ENCODE assay signal across 13 cellular contexts in genomic region chr3:71258526-71258925, GRCh38.
A peak's percentile ranks its signal among the peaks of the same experiment; 100 is the strongest.
DNase-seq lines count a peak whose midpoint lies in the region; ATAC-seq, FAIRE-seq and TF ChIP-seq lines count a peak whose summit lies in the region.
"Had no signal": no experiment of that assay in that cellular context is flagged by ENCODE, and none has a peak within 500 bp of the region (broad histone marks: within the 10 kb centered on the region; RNA-seq: fewer than 3 reads in every experiment).

No MANE protein-coding gene starts in this region.

- no peaks in the 10 kb centered on the region for H3K27me3 ChIP-seq in NT2/D1 (ENCODE audit: insufficient read depth, insufficient read length)
- H3K27me3 ChIP-seq: heart left ventricle, neural progenitor cell had no signal

- DNase-seq in Calu3 (no peak), NT2/D1 (ENCODE audit: low read depth, low spot score) (no peak), dermis blood vessel endothelial cell (peak; percentile 25), progenitor cell of endocrine pancreas (ENCODE audit: low spot score, unreplicated experiment) (no peak), GM12891 (ENCODE audit: insufficient read length, low spot score) (no peak), KBM-7 (no peak)
- DNase-seq: activated CD4-positive, alpha-beta T cell treated with anti-CD3 and anti-CD28 coated beads for 48 hours; heart left ventricle; left colon had no signal

- H3K27ac Mint-ChIP-seq in Calu3 (ENCODE audit: unreplicated experiment), result peak overlapping the region; percentile 82
- peak overlapping the region; percentile 63 for H3K27ac Mint-ChIP-seq in progenitor cell of endocrine pancreas
- H3K27ac Mint-ChIP-seq: neural progenitor cell had no signal

- H3K9me3 Mint-ChIP-seq in Calu3 (ENCODE audit: low read depth, unreplicated experiment) (no peaks in the 10 kb centered on the region), progenitor cell of endocrine pancreas (ENCODE audit: low read depth) (no peaks in the 10 kb centered on the region)
- H3K9me3 Mint-ChIP-seq: neural progenitor cell had no signal

- CTCF ChIA-PET in Calu3 (lab: Charles Lee), result interaction anchor here (0.7 to 1.5 kb wide), 2 partner anchors 9 to 14 kb away, joined by 3 to 5 read pairs; no protein-coding TSS in a partner anchor

- intact Hi-C loops in Calu3 (cut with micrococcal nuclease; ENCODE audit: unreplicated experiment), result loop anchor here (5.0 kb wide), 1 partner anchor 126 kb away; no protein-coding TSS in a partner anchor

- H3K9ac ChIP-seq in NT2/D1 (ENCODE audit: insufficient read length, low read depth), result peak overlapping the region; percentile 39
- H3K9ac ChIP-seq: neural progenitor cell had no signal

- ATAC-seq in HG03342 (IDR thresholded peaks at IDR 0.05; ENCODE audit: unreplicated experiment), result no peak

- no peak for TF ChIP-seq POLR2A in GM12891 (IDR thresholded peaks at IDR 0.05; ENCODE audit: low read depth, low read length)

- no peaks in the 10 kb centered on the region for H3K9me3 ChIP-seq in NT2/D1 (ENCODE audit: insufficient read depth, low read length)
- H3K9me3 ChIP-seq: heart left ventricle had no signal

- H3K4me1 ChIP-seq in NT2/D1 (ENCODE audit: insufficient read depth, insufficient read length), result peaks cover 2% of the 10 kb centered on the region
- H3K4me1 ChIP-seq: neural progenitor cell had no signal

- H3K4me3 Mint-ChIP-seq in Calu3 (ENCODE audit: low read depth, unreplicated experiment), result peak overlapping the region; percentile 24
- no peak overlapping the region for H3K4me3 Mint-ChIP-seq in progenitor cell of endocrine pancreas (ENCODE audit: low read depth)
- H3K4me3 Mint-ChIP-seq: neural progenitor cell had no signal

- BruUV-seq in Calu3 (replicated peaks; lab: Mats Ljungman, UMichigan), result no TSS peak

- FAIRE-seq in GM12891 (lab: Jason Lieb, UNC), result no peak
- FAIRE-seq: bronchial epithelial cell, small intestine had no signal

- H3K27me3 Mint-ChIP-seq in Calu3 (ENCODE audit: unreplicated experiment) (no peaks in the 10 kb centered on the region), progenitor cell of endocrine pancreas (no peaks in the 10 kb centered on the region)

- in situ Hi-C loops in KBM-7 (cut with MboI; ENCODE audit: low pct_unique_long_range_greater_than_20kb, low sequenced_read_pairs), result no loop called here

- TF ChIP-seq CTCF in Calu3 (IDR thresholded peaks at IDR 0.05; ENCODE audit: unreplicated experiment) (no peak), progenitor cell of endocrine pancreas (IDR thresholded peaks at IDR 0.05; ENCODE audit: unreplicated experiment) (no peak)

- H3K36me3 ChIP-seq in NT2/D1 (ENCODE audit: insufficient read depth, insufficient read length, low read length), result no peaks in the 10 kb centered on the region
- H3K36me3 ChIP-seq: heart left ventricle, neural progenitor cell had no signal

- H3K4me3 ChIP-seq in NT2/D1 (ENCODE audit: insufficient read length, low read depth), result no peak overlapping the region
- H3K4me3 ChIP-seq: heart left ventricle, neural progenitor cell had no signal

- H3K4me1 Mint-ChIP-seq in Calu3 (ENCODE audit: low read depth, unreplicated experiment), result peaks cover 35% of the 10 kb centered on the region
- H3K4me1 Mint-ChIP-seq in progenitor cell of endocrine pancreas (ENCODE audit: low read depth), result peaks cover 41% of the 10 kb centered on the region

- peaks cover 6% of the 10 kb centered on the region for H3K36me3 Mint-ChIP-seq in Calu3 (ENCODE audit: insufficient read depth, unreplicated experiment)
- peaks cover 11% of the 10 kb centered on the region for H3K36me3 Mint-ChIP-seq in progenitor cell of endocrine pancreas (ENCODE audit: insufficient read depth)

TF ChIP-seq in GM12891, 5 proteins besides CTCF, POLR2A, EP300 and RAD21:
- no peak for TF ChIP-seq SPI1 (IDR thresholded peaks at IDR 0.05; ENCODE audit: low read depth, low read length)
- no peak for TF ChIP-seq POLR2AphosphoS5 (IDR thresholded peaks at IDR 0.05; ENCODE audit: low read depth, low read length)
- no peak for TF ChIP-seq PAX5 (IDR thresholded peaks at IDR 0.05; ENCODE audit: insufficient read depth, low read length, severe bottlenecking)
- TF ChIP-seq POU2F2 (IDR thresholded peaks at IDR 0.05; ENCODE audit: low read depth, low read length), result no peak
- no peak for TF ChIP-seq TAF1 (IDR thresholded peaks at IDR 0.05; ENCODE audit: low read depth, low read length)
